In the genomic region with DNA sequence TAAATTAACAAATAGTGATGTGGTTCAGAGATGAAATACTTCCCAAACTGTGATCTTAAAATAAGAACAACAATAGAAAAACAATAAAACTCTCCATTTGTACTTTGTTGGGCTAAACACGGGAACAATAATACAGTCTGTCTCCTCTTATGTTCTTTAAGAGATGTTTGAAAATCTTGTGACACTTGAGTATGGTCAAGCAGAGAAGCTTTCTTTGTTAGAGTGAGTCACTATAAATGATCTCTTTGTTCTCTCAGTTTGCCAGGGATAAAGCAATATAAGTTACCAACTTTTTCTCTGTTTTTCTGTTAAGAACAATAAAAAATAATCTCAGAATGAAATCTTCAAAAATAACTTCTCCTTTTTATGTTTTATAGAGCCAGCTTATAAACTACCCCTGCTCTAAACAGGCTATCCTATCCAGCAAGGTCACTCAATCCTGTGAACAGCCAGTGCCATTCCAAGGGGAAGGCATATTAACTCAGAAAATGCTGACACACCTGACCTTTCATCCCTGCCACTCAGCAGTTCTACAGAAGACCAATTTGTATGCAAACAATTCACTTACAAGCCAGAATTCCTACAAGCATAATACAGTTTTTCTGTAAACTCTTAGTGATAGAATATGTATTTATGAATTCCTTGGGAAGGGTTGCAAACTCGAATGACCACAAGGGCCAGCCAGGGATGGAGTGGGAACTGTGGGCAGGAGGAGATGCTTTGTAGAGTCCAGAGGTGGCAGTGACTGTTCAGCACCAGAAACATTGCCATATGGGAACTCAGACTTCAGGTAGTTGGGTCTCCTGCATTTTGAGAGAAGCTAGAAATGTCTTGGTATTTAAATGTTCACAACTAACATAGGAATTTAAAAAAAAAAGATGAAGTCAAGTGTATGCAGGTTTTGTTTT, we compare ENCODE assay signal across 23 cellular contexts. TPM values are rescaled to one million over a fixed set of nuclear protein-coding genes. Genes with fewer than 3 reads are reported as not detected.
DNase-seq lines count a peak whose midpoint lies in the region; ATAC-seq, FAIRE-seq and TF ChIP-seq lines count a peak whose summit lies in the region.
"Had no signal": no experiment of that assay in that cellular context is flagged by ENCODE, and none has a peak within 500 bp of the region (broad histone marks: within the 10 kb centered on the region; RNA-seq: fewer than 3 reads in every experiment).

No MANE protein-coding gene starts in this region.

- H4K20me1 ChIP-seq in PC-3 (ENCODE audit: low read length) (no peaks in the 10 kb centered on the region), hepatocyte (ENCODE audit: insufficient read depth, poor library complexity, severe bottlenecking) (no peaks in the 10 kb centered on the region)

- no peak for TF ChIP-seq CTCF in A549 (IDR thresholded peaks at IDR 0.05)
- TF ChIP-seq CTCF in PC-3 (conservative IDR thresholded peaks at IDR 0.05; ENCODE audit: low read depth, low read length) = no peak
- TF ChIP-seq CTCF in hepatocyte (IDR thresholded peaks at IDR 0.05; ENCODE audit: poor library complexity) = no peak
- TF ChIP-seq CTCF in neural crest cell (conservative IDR thresholded peaks at IDR 0.05) = no peak

- TF ChIP-seq POLR2A in A549 (IDR thresholded peaks at IDR 0.05; ENCODE audit: low read length) = no peak

- WGBS in A549 (ENCODE audit: missing lambda C conversion rate) = 35% methylated on average over 2 of the region's 2 CpGs
- 70% methylated on average over 2 of the region's 2 CpGs for WGBS in hepatocyte (ENCODE audit: low lambda C conversion rate, missing lambda C conversion rate)

- H3K27me3 ChIP-seq in PC-3 (ENCODE audit: low read length) (no peaks in the 10 kb centered on the region), hepatocyte (no peaks in the 10 kb centered on the region)
- H3K27me3 ChIP-seq: Peyer's patch had no signal

- no peaks in the 10 kb centered on the region for H3K79me2 ChIP-seq in PC-3 (ENCODE audit: low read length)
- H3K79me2 ChIP-seq in hepatocyte = no peaks in the 10 kb centered on the region

- H3K27me3 Mint-ChIP-seq in neural crest cell (ENCODE audit: low read depth) = no peaks in the 10 kb centered on the region

- H3K36me3 Mint-ChIP-seq in neural crest cell (ENCODE audit: low read depth) = no peaks in the 10 kb centered on the region

- no peak overlapping the region for H3K9ac ChIP-seq in PC-3 (ENCODE audit: low read length)

- CTCF ChIA-PET in A549 (lab: Yijun Ruan, JAX) (interaction anchor here (0.8 kb wide), 1 partner anchor 64 kb away, joined by 3 read pairs; no protein-coding TSS in a partner anchor), PC-3 (lab: Charles Lee) (no interaction called here)

- H3K4me1 Mint-ChIP-seq in neural crest cell = peaks cover 15% of the 10 kb centered on the region

- BruUV-seq in PC-3 (replicated peaks; lab: Mats Ljungman, UMichigan) = no TSS peak

- H3K9me3 ChIP-seq in A549 = no peaks in the 10 kb centered on the region
- no peaks in the 10 kb centered on the region for H3K9me3 ChIP-seq in PC-3 (ENCODE audit: low read length)
- no peaks in the 10 kb centered on the region for H3K9me3 ChIP-seq in hepatocyte (ENCODE audit: low read depth)
- H3K9me3 ChIP-seq: Peyer's patch had no signal

- H3F3A ChIP-seq in PC-3 (ENCODE audit: low read length, unreplicated experiment) = peaks cover 7% of the 10 kb centered on the region

- POLR2A ChIA-PET in A549 (lab: Yijun Ruan, JAX) = no interaction called here
- POLR2A ChIA-PET in PC-3 (lab: Charles Lee; ENCODE audit: unreplicated experiment) = interaction anchor here (0.6 kb wide), 1 partner anchor 42 kb away, joined by 3 read pairs; no protein-coding TSS in a partner anchor

- intact Hi-C loops in PC-3 (cut with micrococcal nuclease) = no loop called here

- ATAC-seq in A549 (no peak), PC-3 (no peak; the same call in 1 of the 2 replicates), HG03442 (IDR thresholded peaks at IDR 0.05; ENCODE audit: unreplicated experiment) (no peak), HG03095 (IDR thresholded peaks at IDR 0.05; ENCODE audit: unreplicated experiment) (no peak)

- H3K36me3 ChIP-seq in PC-3 (ENCODE audit: low read depth, low read length) (no peaks in the 10 kb centered on the region), hepatocyte (replicated peaks; ENCODE audit: insufficient read depth, low read depth) (no peaks in the 10 kb centered on the region)
- H3K36me3 ChIP-seq: Peyer's patch had no signal

- no peak for FAIRE-seq in A549 (lab: Jason Lieb, UNC)
- FAIRE-seq: GM18507, GM19239 had no signal

- H3K27ac ChIP-seq in A549 (no peak overlapping the region), PC-3 (ENCODE audit: low read length) (no peak overlapping the region), hepatocyte (peak overlapping the region; percentile 55)
- H3K27ac ChIP-seq: Peyer's patch had no signal

- peak overlapping the region; percentile 84 for H3K27ac Mint-ChIP-seq in neural crest cell (ENCODE audit: unreplicated experiment)

- TF ChIP-seq EP300 in A549 (IDR thresholded peaks at IDR 0.05) = no peak

- H2AFZ ChIP-seq in PC-3 (ENCODE audit: low read length) (no peak overlapping the region), hepatocyte (no peak overlapping the region)

- peaks cover 22% of the 10 kb centered on the region; the same call in 2 of the 3 replicates for H3K4me1 ChIP-seq in A549
- H3K4me1 ChIP-seq in PC-3 (ENCODE audit: insufficient read depth, low read length) = peaks cover 35% of the 10 kb centered on the region
- H3K4me1 ChIP-seq in hepatocyte (ENCODE audit: insufficient read depth) = no peaks in the 10 kb centered on the region
- H3K4me1 ChIP-seq: Peyer's patch had no signal

- DNase-seq in A549 (ENCODE audit: low read depth in 1 of 2, low spot score in 1 of 2) (no peak), PC-3 (peak; percentile 23), hepatocyte (ENCODE audit: low spot score) (peak; percentile 40), neural crest cell (ENCODE audit: low read depth, low spot score) (no peak), dedifferentiated amniotic fluid mesenchymal stem cell (ENCODE audit: extremely low spot score) (no peak), RKO (ENCODE audit: low spot score) (no peak)
- DNase-seq: C1 segment of cervical spinal cord, COR-L47, DMS153, KBM-7, NCI-H1092 treated with DMSO at 0.1 percent for 48 hours, NCI-H1694, NCI-H2171 treated with DMSO at 0.1 percent for 48 hours, NCI-H82, SHP77 treated with DMSO at 0.1 percent for 48 hours had no signal

- H3K4me2 ChIP-seq in A549 = no peak overlapping the region
- H3K4me2 ChIP-seq in PC-3 (ENCODE audit: low read length) = no peak overlapping the region
- H3K4me2 ChIP-seq in hepatocyte = no peak overlapping the region

- no peak overlapping the region for H3K4me3 ChIP-seq in A549
- H3K4me3 ChIP-seq in PC-3 (ENCODE audit: low read length) = no peak overlapping the region
- H3K4me3 ChIP-seq in hepatocyte = no peak overlapping the region
- H3K4me3 ChIP-seq: Peyer's patch had no signal

- no peak overlapping the region for H3K4me3 Mint-ChIP-seq in neural crest cell

- H3K9me2 ChIP-seq in PC-3 (replicated peaks; ENCODE audit: low read length) (no peaks in the 10 kb centered on the region), hepatocyte (replicated peaks; ENCODE audit: insufficient read depth) (no peaks in the 10 kb centered on the region)

- no peaks in the 10 kb centered on the region for H3K9me3 Mint-ChIP-seq in neural crest cell

- TF ChIP-seq RAD21 in A549 (conservative IDR thresholded peaks at IDR 0.05 in 1 of 2, IDR thresholded peaks at IDR 0.05 in 1 of 2) = no peak

TF ChIP-seq in A549, 52 proteins besides CTCF, POLR2A, EP300 and RAD21 (continues in another document):
- TF ChIP-seq MAFK (IDR thresholded peaks at IDR 0.05; ENCODE audit: partially characterized antibody) (peak; percentile 9), SREBF2 (IDR thresholded peaks at IDR 0.05) (no peak), RNF2 (IDR thresholded peaks at IDR 0.05; ENCODE audit: borderline replicate concordance, low read depth) (no peak), HMGXB4 (CRISPR knock-in tag; IDR thresholded peaks at IDR 0.05; ENCODE audit: borderline replicate concordance) (no peak), FOSL2 (IDR thresholded peaks at IDR 0.05) (no peak), FOSL2 (CRISPR knock-in tag; IDR thresholded peaks at IDR 0.05) (no peak), SMC3 (IDR thresholded peaks at IDR 0.05) (no peak)
- TF ChIP-seq, protein P1, sequence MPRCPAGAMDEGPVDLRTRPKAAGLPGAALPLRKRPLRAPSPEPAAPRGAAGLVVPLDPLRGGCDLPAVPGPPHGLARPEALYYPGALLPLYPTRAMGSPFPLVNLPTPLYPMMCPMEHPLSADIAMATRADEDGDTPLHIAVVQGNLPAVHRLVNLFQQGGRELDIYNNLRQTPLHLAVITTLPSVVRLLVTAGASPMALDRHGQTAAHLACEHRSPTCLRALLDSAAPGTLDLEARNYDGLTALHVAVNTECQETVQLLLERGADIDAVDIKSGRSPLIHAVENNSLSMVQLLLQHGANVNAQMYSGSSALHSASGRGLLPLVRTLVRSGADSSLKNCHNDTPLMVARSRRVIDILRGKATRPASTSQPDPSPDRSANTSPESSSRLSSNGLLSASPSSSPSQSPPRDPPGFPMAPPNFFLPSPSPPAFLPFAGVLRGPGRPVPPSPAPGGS (IDR thresholded peaks at IDR 0.05) = no peak

RNA-seq across cellular contexts. Expression of gene AFM, which starts 52.2 kb away (rescaled TPM):
- polyA plus RNA-seq in A549 (2011; rRNA removed) (not detected in 2 replicates), A549 (2017; fragmentation: RNase III; extraction: RNeasy Plus Mini Kit Qiagen cat#74134 plus additional on column Dnase treatment) (not detected in 3 replicates), hepatocyte (34.8 and 52.7 TPM in 2 replicates)
- not detected in 2 replicates for polyA plus RNA-seq in A549 (2012; cell fraction: cytosol; rRNA removed)
- polyA plus RNA-seq in A549 (2012; cell fraction: nucleus; rRNA removed) = not detected in 2 replicates
- polyA minus RNA-seq in A549 (2011; rRNA and poly(A)+ RNA removed) = not detected in 2 replicates
- total RNA-seq in PC-3 (2014; rRNA removed) (not detected in 2 replicates), hepatocyte (70.0 and 78.4 TPM in 2 replicates), neural crest cell (not detected in 2 replicates)
- total RNA-seq: A172, MCF 10A, NCI-H460, Peyer's patch had no signal

Comparison
In these comparisons a context has a peak if more than half of its experiments do, and no peak if none do; other contexts are left out.
1. DNase-seq: peak in PC-3 (single experiment) and hepatocyte (single experiment); none in A549 (0 of 2), neural crest cell (single experiment), dedifferentiated amniotic fluid mesenchymal stem cell (single experiment) and RKO (single experiment).
2. RNA of gene AFM, which starts 52.2 kb away (total RNA-seq): 70.0 to 78.4 TPM in hepatocyte; not detected in PC-3 and not detected in neural crest cell; every median in the first group is over 10 times any median in the second.